In genomic region chr5:64947801-64948200, GRCh38 we compare ENCODE assay signal across 13 cellular contexts.
DNase-seq lines count a peak whose midpoint lies in the region; ATAC-seq and TF ChIP-seq lines count a peak whose summit lies in the region.
"Had no signal": no experiment of that assay in that cellular context is flagged by ENCODE, and none has a peak within 500 bp of the region (broad histone marks: within the 10 kb centered on the region; RNA-seq: fewer than 3 reads in every experiment).

No MANE protein-coding gene starts in this region.

- H3K9me3 ChIP-seq in cardiac muscle cell (ENCODE audit: low read depth) = no peaks in the 10 kb centered on the region
- H3K9me3 ChIP-seq: BLaER1 treated with 17β-estradiol and CSF1 and Interleukin-3, amounts not matched to agents 10 nM and 100 nM had no signal

- DNase-seq in cardiac muscle cell (ENCODE audit: low read depth in 1 of 2, low spot score in 1 of 2) (no peak), Right ventricle myocardium superior (no peak), kidney glomerular epithelial cell (lab: John Stamatoyannopoulos, UW) (peak; percentile 9), superior temporal gyrus (ENCODE audit: extremely low spot score) (no peak)
- DNase-seq: CD8-positive, alpha-beta T cell; DND-41; EL; H9 had no signal

- intact Hi-C loops in Right ventricle myocardium superior (cut with DNase I) = no loop called here

- no peaks in the 10 kb centered on the region for H3K36me3 ChIP-seq in cardiac muscle cell

- TF ChIP-seq CTCF in cardiac muscle cell (IDR thresholded peaks at IDR 0.05; ENCODE audit: low read depth, low read length) (no peak), VCaP (conservative IDR thresholded peaks at IDR 0.05) (no peak)

- H3K4me3 ChIP-seq in cardiac muscle cell = no peak overlapping the region
- H3K4me3 ChIP-seq: BLaER1 treated with 17β-estradiol and CSF1 and Interleukin-3, amounts not matched to agents 10 nM and 100 nM; GM12878 had no signal

- ATAC-seq in Right ventricle myocardium superior (ENCODE audit: poor library complexity) (no peak), HG03280 (IDR thresholded peaks at IDR 0.05; ENCODE audit: unreplicated experiment) (no peak), HG03378 (IDR thresholded peaks at IDR 0.05; ENCODE audit: unreplicated experiment) (no peak)
- ATAC-seq: CD8-positive, alpha-beta T cell; GM12878 had no signal

- H3K27ac ChIP-seq in cardiac muscle cell = peak overlapping the region; percentile 84
- H3K27ac ChIP-seq in VCaP = peak overlapping the region; percentile 49
- H3K27ac ChIP-seq: BLaER1 treated with 17β-estradiol and CSF1 and Interleukin-3, amounts not matched to agents 10 nM and 100 nM had no signal

- H3K4me1 ChIP-seq in cardiac muscle cell (ENCODE audit: low read depth) = peaks cover 26% of the 10 kb centered on the region
- H3K4me1 ChIP-seq: BLaER1 treated with 17β-estradiol and CSF1 and Interleukin-3, amounts not matched to agents 10 nM and 100 nM had no signal

- H3K27me3 ChIP-seq in cardiac muscle cell = no peaks in the 10 kb centered on the region
- H3K27me3 ChIP-seq: BLaER1 treated with 17β-estradiol and CSF1 and Interleukin-3, amounts not matched to agents 10 nM and 100 nM had no signal
